ENCODE assay signal across 22 cellular contexts in the genomic region with DNA sequence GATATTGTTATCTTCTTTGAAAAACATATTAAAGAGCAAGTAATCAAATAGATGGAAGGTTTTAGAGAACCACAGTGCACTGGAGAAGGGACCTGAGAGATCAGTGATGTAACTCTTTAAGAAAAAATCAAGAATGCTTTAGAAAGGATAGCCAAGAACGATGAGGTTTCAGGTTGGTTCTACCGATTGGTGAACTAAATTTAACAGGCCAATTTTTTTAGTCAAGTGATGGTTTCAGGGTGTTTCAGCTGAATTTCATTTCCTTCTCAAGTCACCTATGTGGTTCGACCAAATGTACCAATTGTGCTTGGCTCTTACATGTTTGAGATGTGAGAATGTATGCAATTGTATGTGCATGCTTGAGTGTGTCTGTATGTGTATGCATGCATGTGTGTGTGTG.
A peak's percentile ranks its signal among the peaks of the same experiment; 100 is the strongest.
DNase-seq lines count a peak whose midpoint lies in the region; ATAC-seq and TF ChIP-seq lines count a peak whose summit lies in the region.
"Had no signal": no experiment of that assay in that cellular context is flagged by ENCODE, and none has a peak within 500 bp of the region (broad histone marks: within the 10 kb centered on the region; RNA-seq: fewer than 3 reads in every experiment).

No MANE protein-coding gene starts in this region.

- no peak for TF ChIP-seq CTCF in GM12865 (IDR thresholded peaks at IDR 0.05; ENCODE audit: insufficient read depth, low read depth, low read length, missing control alignments)

- no peak overlapping the region for H3K4me3 ChIP-seq in GM12865 (ENCODE audit: low read depth, low read length)
- H3K4me3 ChIP-seq: A549, coronary artery, upper lobe of right lung had no signal

- DNase-seq in GM12865 (ENCODE audit: low read depth) (peak; percentile 51), NCI-H345 treated with DMSO at 0.1 percent for 48 hours (lab: John Stamatoyannopoulos, UW; ENCODE audit: unreplicated experiment) (no peak), foreskin melanocyte (no peak), GOT3 (lab: John Stamatoyannopoulos, UW) (no peak)
- DNase-seq: activated CD8-positive, alpha-beta memory T cell treated with anti-CD3 and anti-CD28 coated beads for 24 hours; activated effector memory CD4-positive, alpha-beta T cell treated with Interleukin-2 at 50 U/mL for 16 hours; aorta; CD4-positive, alpha-beta memory T cell; kidney; NCI-H187; NCI-H524 treated with DMSO at 0.1 percent for 48 hours; right cardiac atrium; stimulated activated CD4-positive, alpha-beta T cell treated with anti-CD3 and anti-CD28 coated beads, Interleukin-2, amount 100 ng/mL, for 24 hours; upper lobe of right lung had no signal

- ATAC-seq in GM19328 (IDR thresholded peaks at IDR 0.05; ENCODE audit: unreplicated experiment) (peak; percentile 39), HG02571 (IDR thresholded peaks at IDR 0.05; ENCODE audit: unreplicated experiment) (peak; percentile 55), HG03280 (IDR thresholded peaks at IDR 0.05; ENCODE audit: unreplicated experiment) (peak; percentile 46), GM21447 (IDR thresholded peaks at IDR 0.05; ENCODE audit: unreplicated experiment) (no peak)
- ATAC-seq: A549, HCT116, right cardiac atrium, SK-N-SH treated with all-trans-retinoic acid at 6 μM for 48 hours, upper lobe of right lung had no signal
